In the genomic region with DNA sequence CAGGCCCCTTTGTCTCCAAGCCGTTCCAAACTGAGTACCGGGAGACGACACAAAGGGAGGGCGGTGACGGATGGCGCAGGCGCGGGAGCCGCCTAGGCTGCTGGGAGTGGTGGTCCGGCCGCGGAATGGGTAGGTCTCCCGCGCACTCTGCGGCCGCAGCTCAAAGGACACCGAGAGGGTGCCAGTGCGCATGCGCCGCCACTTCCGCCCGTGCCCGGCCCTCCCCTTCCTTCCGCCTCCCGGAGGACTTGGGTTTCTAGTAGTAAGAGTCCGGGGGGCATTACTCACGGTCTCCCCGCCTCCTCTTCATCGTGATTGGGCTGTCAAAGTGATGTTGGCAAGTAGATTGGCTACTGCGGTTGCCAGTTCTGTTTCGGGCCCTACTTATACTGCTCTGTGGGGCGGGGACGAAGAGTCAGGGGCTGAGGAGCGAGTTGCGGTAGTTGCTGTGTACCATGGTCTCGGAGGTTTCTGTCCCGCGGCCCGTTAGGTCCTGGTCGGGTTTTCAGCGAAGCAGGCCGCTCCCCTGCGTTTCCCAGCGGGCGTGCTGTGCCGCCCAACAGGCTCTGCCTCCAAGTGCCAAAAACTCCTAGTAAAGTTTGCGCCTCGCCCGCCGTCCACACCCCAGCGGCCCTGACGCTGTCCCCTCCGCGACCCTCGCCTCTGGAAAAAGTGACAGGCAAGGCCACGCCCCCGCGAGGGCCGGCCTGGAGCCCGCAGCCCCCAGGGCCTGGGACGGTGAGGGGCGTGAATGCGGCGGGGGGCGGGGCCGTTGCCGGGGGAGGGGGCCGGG, we compare ENCODE assay signal across 1 cellular context.
TF ChIP-seq lines count a peak whose summit lies in the region.

No MANE protein-coding gene starts in this region.

TF ChIP-seq in GM12878, 131 proteins besides CTCF, POLR2A, EP300 and RAD21 (continued from another document):
- TF ChIP-seq SMAD5 (IDR thresholded peaks at IDR 0.05; ENCODE audit: low read depth) (peak; percentile 98), CBX3 (IDR thresholded peaks at IDR 0.05; ENCODE audit: borderline replicate concordance, low read depth) (no peak), STAT1 (conservative IDR thresholded peaks at IDR 0.05) (0 out of 2 replicates have a peak, but pooled peaks have one; percentile 55), RELA (IDR thresholded peaks at IDR 0.05; ENCODE audit: borderline replicate concordance, partially characterized antibody) (peak; percentile 48), RB1 (IDR thresholded peaks at IDR 0.05; ENCODE audit: borderline replicate concordance) (peak; percentile 65), SUPT20H (IDR thresholded peaks at IDR 0.05; ENCODE audit: borderline replicate concordance, control insufficient read depth, low read depth, low read length) (no peak), POLR2AphosphoS2 (IDR thresholded peaks at IDR 0.05; ENCODE audit: low read depth, low read length) (peak; percentile 99), SMARCA5 (IDR thresholded peaks at IDR 0.05) (peak; percentile 95), NR2C1 (IDR thresholded peaks at IDR 0.05) (0 out of 2 replicates have a peak, but pooled peaks have one; percentile 18), POU2F2 (IDR thresholded peaks at IDR 0.05; ENCODE audit: borderline replicate concordance, low read depth, low read length) (peak; percentile 97)
- TF ChIP-seq, protein P1, sequence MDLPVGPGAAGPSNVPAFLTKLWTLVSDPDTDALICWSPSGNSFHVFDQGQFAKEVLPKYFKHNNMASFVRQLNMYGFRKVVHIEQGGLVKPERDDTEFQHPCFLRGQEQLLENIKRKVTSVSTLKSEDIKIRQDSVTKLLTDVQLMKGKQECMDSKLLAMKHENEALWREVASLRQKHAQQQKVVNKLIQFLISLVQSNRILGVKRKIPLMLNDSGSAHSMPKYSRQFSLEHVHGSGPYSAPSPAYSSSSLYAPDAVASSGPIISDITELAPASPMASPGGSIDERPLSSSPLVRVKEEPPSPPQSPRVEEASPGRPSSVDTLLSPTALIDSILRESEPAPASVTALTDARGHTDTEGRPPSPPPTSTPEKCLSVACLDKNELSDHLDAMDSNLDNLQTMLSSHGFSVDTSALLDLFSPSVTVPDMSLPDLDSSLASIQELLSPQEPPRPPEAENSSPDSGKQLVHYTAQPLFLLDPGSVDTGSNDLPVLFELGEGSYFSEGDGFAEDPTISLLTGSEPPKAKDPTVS (IDR thresholded peaks at IDR 0.05; ENCODE audit: low read depth, low read length) = 0 out of 2 replicates have a peak, but pooled peaks have one; percentile 49
- TF ChIP-seq, protein P2, sequence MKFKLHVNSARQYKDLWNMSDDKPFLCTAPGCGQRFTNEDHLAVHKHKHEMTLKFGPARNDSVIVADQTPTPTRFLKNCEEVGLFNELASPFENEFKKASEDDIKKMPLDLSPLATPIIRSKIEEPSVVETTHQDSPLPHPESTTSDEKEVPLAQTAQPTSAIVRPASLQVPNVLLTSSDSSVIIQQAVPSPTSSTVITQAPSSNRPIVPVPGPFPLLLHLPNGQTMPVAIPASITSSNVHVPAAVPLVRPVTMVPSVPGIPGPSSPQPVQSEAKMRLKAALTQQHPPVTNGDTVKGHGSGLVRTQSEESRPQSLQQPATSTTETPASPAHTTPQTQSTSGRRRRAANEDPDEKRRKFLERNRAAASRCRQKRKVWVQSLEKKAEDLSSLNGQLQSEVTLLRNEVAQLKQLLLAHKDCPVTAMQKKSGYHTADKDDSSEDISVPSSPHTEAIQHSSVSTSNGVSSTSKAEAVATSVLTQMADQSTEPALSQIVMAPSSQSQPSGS (IDR thresholded peaks at IDR 0.05; ENCODE audit: low read length) = no peak
- TF ChIP-seq, protein P3, sequence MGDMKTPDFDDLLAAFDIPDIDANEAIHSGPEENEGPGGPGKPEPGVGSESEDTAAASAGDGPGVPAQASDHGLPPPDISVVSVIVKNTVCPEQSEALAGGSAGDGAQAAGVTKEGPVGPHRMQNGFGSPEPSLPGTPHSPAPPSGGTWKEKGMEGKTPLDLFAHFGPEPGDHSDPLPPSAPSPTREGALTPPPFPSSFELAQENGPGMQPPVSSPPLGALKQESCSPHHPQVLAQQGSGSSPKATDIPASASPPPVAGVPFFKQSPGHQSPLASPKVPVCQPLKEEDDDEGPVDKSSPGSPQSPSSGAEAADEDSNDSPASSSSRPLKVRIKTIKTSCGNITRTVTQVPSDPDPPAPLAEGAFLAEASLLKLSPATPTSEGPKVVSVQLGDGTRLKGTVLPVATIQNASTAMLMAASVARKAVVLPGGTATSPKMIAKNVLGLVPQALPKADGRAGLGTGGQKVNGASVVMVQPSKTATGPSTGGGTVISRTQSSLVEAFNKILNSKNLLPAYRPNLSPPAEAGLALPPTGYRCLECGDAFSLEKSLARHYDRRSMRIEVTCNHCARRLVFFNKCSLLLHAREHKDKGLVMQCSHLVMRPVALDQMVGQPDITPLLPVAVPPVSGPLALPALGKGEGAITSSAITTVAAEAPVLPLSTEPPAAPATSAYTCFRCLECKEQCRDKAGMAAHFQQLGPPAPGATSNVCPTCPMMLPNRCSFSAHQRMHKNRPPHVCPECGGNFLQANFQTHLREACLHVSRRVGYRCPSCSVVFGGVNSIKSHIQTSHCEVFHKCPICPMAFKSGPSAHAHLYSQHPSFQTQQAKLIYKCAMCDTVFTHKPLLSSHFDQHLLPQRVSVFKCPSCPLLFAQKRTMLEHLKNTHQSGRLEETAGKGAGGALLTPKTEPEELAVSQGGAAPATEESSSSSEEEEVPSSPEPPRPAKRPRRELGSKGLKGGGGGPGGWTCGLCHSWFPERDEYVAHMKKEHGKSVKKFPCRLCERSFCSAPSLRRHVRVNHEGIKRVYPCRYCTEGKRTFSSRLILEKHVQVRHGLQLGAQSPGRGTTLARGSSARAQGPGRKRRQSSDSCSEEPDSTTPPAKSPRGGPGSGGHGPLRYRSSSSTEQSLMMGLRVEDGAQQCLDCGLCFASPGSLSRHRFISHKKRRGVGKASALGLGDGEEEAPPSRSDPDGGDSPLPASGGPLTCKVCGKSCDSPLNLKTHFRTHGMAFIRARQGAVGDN (IDR thresholded peaks at IDR 0.05) = peak; percentile 89
- TF ChIP-seq, protein P4, sequence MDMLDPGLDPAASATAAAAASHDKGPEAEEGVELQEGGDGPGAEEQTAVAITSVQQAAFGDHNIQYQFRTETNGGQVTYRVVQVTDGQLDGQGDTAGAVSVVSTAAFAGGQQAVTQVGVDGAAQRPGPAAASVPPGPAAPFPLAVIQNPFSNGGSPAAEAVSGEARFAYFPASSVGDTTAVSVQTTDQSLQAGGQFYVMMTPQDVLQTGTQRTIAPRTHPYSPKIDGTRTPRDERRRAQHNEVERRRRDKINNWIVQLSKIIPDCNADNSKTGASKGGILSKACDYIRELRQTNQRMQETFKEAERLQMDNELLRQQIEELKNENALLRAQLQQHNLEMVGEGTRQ (IDR thresholded peaks at IDR 0.05; ENCODE audit: borderline replicate concordance, low read depth, low read length) = no peak
